Comparison of ENCODE assay signal across 8 cellular contexts in the genomic region with DNA sequence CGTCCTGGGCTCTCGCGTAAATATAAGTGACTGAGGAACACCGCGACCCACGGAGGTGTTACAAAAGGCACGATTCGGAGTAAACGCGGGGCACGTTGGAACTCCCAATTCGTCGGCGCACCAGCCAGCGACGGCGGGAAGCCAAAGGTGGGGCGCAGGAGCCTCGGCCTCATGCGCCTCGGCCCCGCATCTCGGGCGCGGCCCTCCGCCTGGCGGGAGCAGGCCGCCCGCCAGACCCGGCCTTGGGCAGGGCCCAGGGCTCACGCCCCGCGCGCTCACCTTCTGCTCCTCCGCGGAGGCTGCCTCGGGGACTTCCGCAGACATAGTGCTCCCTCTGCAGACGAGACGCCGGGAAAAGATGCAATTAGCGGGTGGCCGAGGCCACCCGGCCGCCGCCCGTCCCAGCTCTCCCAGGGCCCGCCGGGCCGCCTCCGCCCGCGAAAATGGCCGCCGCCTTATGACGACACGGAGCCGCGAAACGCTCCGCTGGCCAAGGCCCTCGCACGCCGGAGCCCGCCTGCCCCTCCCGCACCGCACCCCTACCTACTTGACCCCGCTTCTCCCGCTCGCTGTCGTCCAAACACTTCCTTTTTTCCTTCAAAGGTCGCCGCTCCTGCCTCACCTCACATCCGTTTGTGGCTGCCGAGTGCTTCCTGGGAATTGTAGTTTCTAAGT. TPM values are rescaled to one million over a fixed set of nuclear protein-coding genes. Genes with fewer than 3 reads are reported as not detected.
DNase-seq lines count a peak whose midpoint lies in the region; ATAC-seq, FAIRE-seq and TF ChIP-seq lines count a peak whose summit lies in the region.

A gene with protein sequence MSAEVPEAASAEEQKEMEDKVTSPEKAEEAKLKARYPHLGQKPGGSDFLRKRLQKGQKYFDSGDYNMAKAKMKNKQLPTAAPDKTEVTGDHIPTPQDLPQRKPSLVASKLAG (minus strand): TSS at position 462 of the 675 bp plus-strand sequence. CDS start 138 bp downstream, at position 324.

- peaks cover 15% of the 10 kb centered on the region for H3K4me1 Mint-ChIP-seq in astrocyte (ENCODE audit: low read depth, unreplicated experiment)

- no peaks in the 10 kb centered on the region for H3K9me3 Mint-ChIP-seq in astrocyte (ENCODE audit: unreplicated experiment)

- H3K27me3 ChIP-seq in astrocyte (ENCODE audit: insufficient read depth, low read length), result no peaks in the 10 kb centered on the region

- no peaks in the 10 kb centered on the region for H3K27me3 Mint-ChIP-seq in astrocyte (ENCODE audit: low read depth, unreplicated experiment)

- peaks cover 13% of the 10 kb centered on the region for H3K4me1 ChIP-seq in astrocyte (ENCODE audit: insufficient read depth, low read length)

- H2AFZ ChIP-seq in astrocyte (ENCODE audit: low read depth, low read length), result peak within 1 kb of the TSS; percentile 86

- H3K36me3 ChIP-seq in astrocyte (ENCODE audit: insufficient read depth, low read length), result no peaks in the 10 kb centered on the region

- peak within 1 kb of the TSS; percentile 87 for H3K4me2 ChIP-seq in astrocyte (ENCODE audit: low read length)

- TF ChIP-seq CTCF in astrocyte (IDR thresholded peaks at IDR 0.05; ENCODE audit: insufficient read depth, low read depth, low read length), result no peak

- H3K27ac ChIP-seq in astrocyte (ENCODE audit: low read depth, low read length), result peak within 1 kb of the TSS; percentile 95

- FAIRE-seq in astrocyte (lab: Jason Lieb, UNC), result no peak

- H3K36me3 Mint-ChIP-seq in astrocyte (ENCODE audit: low read depth, unreplicated experiment), result no peaks in the 10 kb centered on the region

- H3K27ac Mint-ChIP-seq in astrocyte (ENCODE audit: unreplicated experiment), result peak within 1 kb of the TSS; percentile 98

- H4K20me1 ChIP-seq in astrocyte (ENCODE audit: insufficient read depth, low read length), result peaks cover 41% of the 10 kb centered on the region

- H3K4me3 ChIP-seq in astrocyte (ENCODE audit: insufficient read depth, low read depth, low read length), result peak within 1 kb of the TSS; percentile 93

- H3K9me3 ChIP-seq in astrocyte (ENCODE audit: insufficient read depth, low read depth, low read length), result no peaks in the 10 kb centered on the region

- ATAC-seq in GM18502 (IDR thresholded peaks at IDR 0.05; ENCODE audit: poor library complexity, unreplicated experiment), result peak; percentile 69
- peak; percentile 58 for ATAC-seq in HG02943 (IDR thresholded peaks at IDR 0.05; ENCODE audit: low read depth, unreplicated experiment)

- DNase-seq in NCI-H187 (lab: John Stamatoyannopoulos, UW), result peak; percentile 16 to 82
- peak; percentile 70 for DNase-seq in T-helper 22 cell (ENCODE audit: low read depth)
- DNase-seq in astrocyte (ENCODE audit: low read depth), result peak; percentile 84
- DNase-seq in hepatic stellate cell (ENCODE audit: low spot score), result peak; percentile 81
- DNase-seq in retina, result peak; percentile 96
- DNase-seq in OCI-M2 (lab: John Stamatoyannopoulos, UW; ENCODE audit: unreplicated experiment), result no peak

- peaks cover 51% of the 10 kb centered on the region for H3K79me2 ChIP-seq in astrocyte (ENCODE audit: insufficient read depth, low read length)

- peak within 1 kb of the TSS; percentile 93 for H3K9ac ChIP-seq in astrocyte (ENCODE audit: low read length)

- H3K4me3 Mint-ChIP-seq in astrocyte (ENCODE audit: unreplicated experiment), result peak within 1 kb of the TSS; percentile 98

RNA-seq across cellular contexts. Expression of the gene that starts here (rescaled TPM):
- total RNA-seq in astrocyte, result 182 and 198 TPM in 2 replicates
